ENCODE assay signal across 21 cellular contexts in the genomic region with DNA sequence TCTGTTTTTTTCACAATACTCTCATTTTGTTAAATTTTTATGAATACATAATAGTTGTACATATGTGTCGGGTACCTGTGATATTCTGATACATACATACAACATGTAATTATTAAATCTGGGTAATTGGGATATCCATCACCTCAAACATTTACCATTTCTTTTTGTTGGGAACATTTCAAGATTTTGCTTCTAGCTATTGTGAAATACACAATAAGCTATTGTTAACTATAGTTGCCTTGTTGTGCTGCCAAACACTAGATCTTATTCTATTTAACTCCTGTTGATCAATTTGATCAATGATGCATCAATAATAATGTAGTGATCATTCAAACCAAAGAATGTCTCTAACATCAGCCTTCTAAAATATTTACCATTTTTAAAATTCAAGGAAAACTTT.
DNase-seq lines count a peak whose midpoint lies in the region; ATAC-seq, FAIRE-seq and TF ChIP-seq lines count a peak whose summit lies in the region.
"Had no signal": no experiment of that assay in that cellular context is flagged by ENCODE, and none has a peak within 500 bp of the region (broad histone marks: within the 10 kb centered on the region; RNA-seq: fewer than 3 reads in every experiment).

No MANE protein-coding gene starts in this region.

- peak; percentile 62 for FAIRE-seq in G401.6 (lab: Jason Lieb, UNC)
- FAIRE-seq in colon (lab: Jason Lieb, UNC): peak; percentile 61
- FAIRE-seq: GM12891, GM18507, GM19239 had no signal

- no peak overlapping the region for H2BK20ac ChIP-seq in IMR-90 (ENCODE audit: low read depth, low read length)

- H3K14ac ChIP-seq in IMR-90 (replicated peaks; ENCODE audit: low read depth, low read length): no peak overlapping the region

- H2BK5ac ChIP-seq in IMR-90 (ENCODE audit: low read depth, low read length, poor library complexity, severe bottlenecking): no peak overlapping the region

- DNase-seq in IMR-90: no peak
- DNase-seq in NCI-H2227 (lab: John Stamatoyannopoulos, UW; ENCODE audit: unreplicated experiment): no peak
- DNase-seq in WERI-Rb-1: no peak
- DNase-seq: Caco-2; CD4-positive, CD25-positive, alpha-beta regulatory T cell; CD8-positive, alpha-beta T cell; DMS 273 treated with DMSO at 0.1 percent for 48 hours; DMS79; EL; GF-D8; GM23248; H9 had no signal

- no peak overlapping the region for H3K27ac ChIP-seq in IMR-90 (ENCODE audit: insufficient read depth, low read length)
- no peak overlapping the region for H3K27ac ChIP-seq in WERI-Rb-1
- H3K27ac ChIP-seq: BLaER1, C4-2B, GM23248 had no signal

- H2BK15ac ChIP-seq in IMR-90 (ENCODE audit: low read depth, low read length): no peak overlapping the region

- H3K9ac ChIP-seq in IMR-90 (ENCODE audit: low read depth, low read length): no peak overlapping the region
- H3K9ac ChIP-seq: BLaER1, GM23248 had no signal

- no peak overlapping the region for H2AFZ ChIP-seq in IMR-90 (replicated peaks; ENCODE audit: low read length, poor library complexity)
- H2AFZ ChIP-seq: GM23248 had no signal

- BruUV-seq in IMR-90 (replicated peaks; lab: Mats Ljungman, UMichigan): no TSS peak

- H4K20me1 ChIP-seq in IMR-90 (ENCODE audit: insufficient read depth, low read length): no peaks in the 10 kb centered on the region
- H4K20me1 ChIP-seq: BLaER1 had no signal

- no peak overlapping the region for H4K91ac ChIP-seq in IMR-90 (ENCODE audit: insufficient read depth, low read depth, low read length)

- no peak for TF ChIP-seq RAD21 in IMR-90 (IDR thresholded peaks at IDR 0.05; ENCODE audit: low read length)

- H3K4ac ChIP-seq in IMR-90 (ENCODE audit: low read depth, low read length): no peak overlapping the region

- no peak for TF ChIP-seq CTCF in IMR-90 (conservative IDR thresholded peaks at IDR 0.05; ENCODE audit: low read depth, low read length)
- TF ChIP-seq CTCF in WERI-Rb-1 (IDR thresholded peaks at IDR 0.05; ENCODE audit: low read depth, low read length): no peak

- H3K23ac ChIP-seq in IMR-90 (ENCODE audit: low read depth, low read length): no peak overlapping the region

- H3K9me1 ChIP-seq in IMR-90 (ENCODE audit: insufficient read depth, low read length): no peaks in the 10 kb centered on the region

- H2AK5ac ChIP-seq in IMR-90 (ENCODE audit: low read depth, low read length): no peak overlapping the region

- H3K18ac ChIP-seq in IMR-90 (ENCODE audit: low read depth, low read length): no peak overlapping the region

- H3K56ac ChIP-seq in IMR-90 (ENCODE audit: extremely low read depth, insufficient read depth, low read length): no peak overlapping the region

- H3K9me3 ChIP-seq in IMR-90 (ENCODE audit: control insufficient read depth, insufficient read depth, low read length): no peaks in the 10 kb centered on the region
- no peaks in the 10 kb centered on the region for H3K9me3 ChIP-seq in WERI-Rb-1 (ENCODE audit: severe bottlenecking)
- H3K9me3 ChIP-seq: BLaER1, Caco-2 had no signal

- no peak overlapping the region for H3K4me2 ChIP-seq in IMR-90 (ENCODE audit: low read depth, low read length)
- H3K4me2 ChIP-seq: BLaER1 had no signal

- in situ Hi-C loops in IMR-90 (cut with MboI; ENCODE audit: low sequenced_read_pairs): no loop called here

- POLR2A ChIA-PET in IMR-90 (lab: Charles Lee; ENCODE audit: unreplicated experiment): no interaction called here

- H3K79me1 ChIP-seq in IMR-90 (ENCODE audit: low read depth in 1 of 2, low read length in 2 of 2): no peaks in the 10 kb centered on the region

- H4K8ac ChIP-seq in IMR-90 (ENCODE audit: low read depth in 2 of 2, low read length in 2 of 2): no peak overlapping the region

- H3K27me3 ChIP-seq in IMR-90 (ENCODE audit: control insufficient read depth, insufficient read depth, low read length): no peaks in the 10 kb centered on the region
- no peaks in the 10 kb centered on the region for H3K27me3 ChIP-seq in WERI-Rb-1 (ENCODE audit: insufficient read depth, low read depth, severe bottlenecking)
- H3K27me3 ChIP-seq: BLaER1 had no signal

- dilution Hi-C loops in IMR-90 (cut with HindIII; ENCODE audit: low sequenced_read_pairs, unreplicated experiment): no loop called here

- WGBS in IMR-90 (ENCODE audit: extremely low coverage in 2 of 2, insufficient read length in 1 of 2), 2 experiments: no CpG with 5 or more reads among the region's 1 CpG

- H3K4me3 ChIP-seq in IMR-90 (ENCODE audit: insufficient read depth, low read depth, low read length): no peak overlapping the region
- no peak overlapping the region for H3K4me3 ChIP-seq in WERI-Rb-1 (ENCODE audit: low read depth, low read length)
- H3K4me3 ChIP-seq: BLaER1, GM23248 had no signal

- H2AK9ac ChIP-seq in IMR-90 (replicated peaks; ENCODE audit: low read depth, low read length, poor library complexity): no peak overlapping the region

- ATAC-seq in IMR-90 (ENCODE audit: low read depth) (no peak), GM18511 (IDR thresholded peaks at IDR 0.05; ENCODE audit: unreplicated experiment) (no peak)
- ATAC-seq: CD8-positive, alpha-beta T cell; HCT116 had no signal

- CTCF ChIA-PET in IMR-90 (lab: Yijun Ruan, JAX): interaction anchor here (0.6 kb wide), 1 partner anchor 25 kb away, joined by 3 read pairs; no protein-coding TSS in a partner anchor

- no peak for TF ChIP-seq POLR2A in IMR-90 (IDR thresholded peaks at IDR 0.05; ENCODE audit: low read depth, low read length)

- no peak overlapping the region for H4K5ac ChIP-seq in IMR-90 (ENCODE audit: low read depth, low read length)

- no peak overlapping the region for H2BK120ac ChIP-seq in IMR-90 (ENCODE audit: low read depth, low read length)

- intact Hi-C loops in IMR-90 (cut with micrococcal nuclease): no loop called here

- H3K36me3 ChIP-seq in IMR-90 (ENCODE audit: control insufficient read depth, insufficient read depth, low read length) (no peaks in the 10 kb centered on the region), WERI-Rb-1 (no peaks in the 10 kb centered on the region)
- H3K36me3 ChIP-seq: BLaER1 had no signal

- peaks cover 2% of the 10 kb centered on the region for H3K4me1 ChIP-seq in IMR-90 (ENCODE audit: control insufficient read depth, insufficient read depth, low read length)
- H3K4me1 ChIP-seq: BLaER1, Caco-2 had no signal

TF ChIP-seq in IMR-90, 13 proteins besides CTCF, POLR2A, EP300 and RAD21:
- TF ChIP-seq MAFK (IDR thresholded peaks at IDR 0.05; ENCODE audit: low read depth, low read length): no peak
- peak; percentile 59 for TF ChIP-seq CEBPB (IDR thresholded peaks at IDR 0.05; ENCODE audit: low read depth, low read length)
